ENCODE assay signal across 9 cellular contexts in the genomic region with DNA sequence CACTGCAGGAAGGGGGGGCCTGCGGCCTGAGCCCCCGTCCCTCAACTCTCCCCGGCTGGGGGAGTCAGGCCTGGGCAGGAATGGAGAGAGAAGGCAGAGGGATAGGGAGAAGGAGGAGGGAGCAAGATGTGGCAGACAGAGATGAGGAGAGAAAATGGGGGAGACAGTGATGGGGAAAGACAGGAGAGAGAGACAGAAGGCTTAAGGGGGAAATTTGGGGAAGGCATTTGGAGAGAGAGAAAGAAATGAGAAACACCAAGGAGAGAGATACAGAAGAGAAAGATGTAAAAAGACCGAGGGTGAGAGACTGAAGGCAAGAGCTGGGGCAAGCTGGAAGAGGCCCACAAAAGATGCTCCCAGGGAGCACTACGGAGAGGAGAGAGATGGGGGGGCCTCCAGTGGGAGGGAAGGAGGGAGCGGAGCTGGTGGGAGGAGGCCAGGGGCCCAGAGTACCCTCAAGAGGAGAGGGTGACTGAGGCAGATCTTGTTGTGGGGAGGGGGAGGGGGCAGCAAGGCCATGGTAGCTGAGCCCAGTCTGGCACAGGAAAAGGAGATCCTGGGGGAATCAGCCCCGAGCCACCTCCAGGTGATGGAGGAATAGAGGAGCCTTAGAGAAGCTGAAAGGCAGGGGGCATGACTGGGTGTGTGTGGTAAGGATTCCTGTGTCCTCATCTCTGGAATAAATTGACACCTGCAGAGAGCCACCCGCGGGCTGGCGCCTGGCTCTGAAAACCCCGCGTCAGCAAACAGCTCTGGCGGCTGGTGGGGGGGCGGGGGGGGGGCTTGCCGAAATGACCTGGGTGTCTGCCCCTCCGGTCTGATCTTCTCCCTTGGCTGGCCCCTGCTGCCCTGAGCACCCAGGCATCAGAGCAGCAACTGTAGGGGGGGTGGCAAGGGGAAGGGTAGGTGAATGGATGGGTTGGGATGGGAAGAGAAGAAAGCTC. TPM values are rescaled to one million over a fixed set of nuclear protein-coding genes. Genes with fewer than 3 reads are reported as not detected.
DNase-seq lines count a peak whose midpoint lies in the region; ATAC-seq and TF ChIP-seq lines count a peak whose summit lies in the region.
"Had no signal": no experiment of that assay in that cellular context is flagged by ENCODE, and none has a peak within 500 bp of the region (broad histone marks: within the 10 kb centered on the region; RNA-seq: fewer than 3 reads in every experiment).

No MANE protein-coding gene starts in this region.

- H3K27ac Mint-ChIP-seq in memory B cell (no peak overlapping the region), type B pancreatic cell (peak overlapping the region; percentile 37)

- H3K36me3 ChIP-seq in heart left ventricle (peaks cover 0 to 16% (median 0%) of the 10 kb centered on the region in 9 donors), ascending aorta (peaks cover 0 to 7% of the 10 kb centered on the region in 2 donors)
- H3K36me3 ChIP-seq: neutrophil had no signal

- DNase-seq in heart left ventricle, result no peak
- DNase-seq in Right ventricle myocardium inferior (ENCODE audit: missing footprints), result no peak
- DNase-seq in ascending aorta (ENCODE audit: low spot score in 2 of 2), result no peak
- DNase-seq in memory B cell (ENCODE audit: low spot score in 2 of 2), result no peak
- no peak for DNase-seq in type B pancreatic cell (ENCODE audit: extremely low spot score, unreplicated experiment)
- no peak for DNase-seq in effector CD4-positive, alpha-beta T cell
- DNase-seq in T-helper 9 cell, result no peak

- ATAC-seq in heart left ventricle, result no peak
- no peak for ATAC-seq in Right ventricle myocardium inferior
- no peak for ATAC-seq in memory B cell (ENCODE audit: low read depth)
- ATAC-seq in HG03354 (IDR thresholded peaks at IDR 0.05; ENCODE audit: poor library complexity, severe bottlenecking, unreplicated experiment), result no peak

- peaks cover 2% of the 10 kb centered on the region for H3K36me3 Mint-ChIP-seq in memory B cell
- peaks cover 12% of the 10 kb centered on the region for H3K36me3 Mint-ChIP-seq in type B pancreatic cell

- H3K9me3 ChIP-seq in heart left ventricle, result no peaks in the 10 kb centered on the region
- no peaks in the 10 kb centered on the region for H3K9me3 ChIP-seq in ascending aorta
- H3K9me3 ChIP-seq: neutrophil had no signal

- H3K4me1 ChIP-seq in heart left ventricle (peaks cover 5 to 34% (median 17%) of the 10 kb centered on the region in 12 donors), ascending aorta (peaks cover 0 to 22% of the 10 kb centered on the region in 2 donors)

- no peaks in the 10 kb centered on the region for H3K9me3 Mint-ChIP-seq in memory B cell
- H3K9me3 Mint-ChIP-seq in type B pancreatic cell, result no peaks in the 10 kb centered on the region

- TF ChIP-seq CTCF in heart left ventricle (IDR thresholded peaks at IDR 0.05) (no peak), ascending aorta (IDR thresholded peaks at IDR 0.05) (no peak), type B pancreatic cell (conservative IDR thresholded peaks at IDR 0.05) (no peak)

- H3K27me3 ChIP-seq in heart left ventricle, result peaks cover 0 to 5% (median 0%) of the 10 kb centered on the region in 9 donors
- no peaks in the 10 kb centered on the region for H3K27me3 ChIP-seq in ascending aorta

- peak overlapping the region in 9 of 12 donors; percentile 61 to 88 (median 72) for H3K4me3 ChIP-seq in heart left ventricle
- peak overlapping the region; percentile 67 to 85 for H3K4me3 ChIP-seq in ascending aorta

- H3K4me1 Mint-ChIP-seq in memory B cell (peaks cover 19% of the 10 kb centered on the region), type B pancreatic cell (ENCODE audit: unreplicated experiment) (peaks cover 10% of the 10 kb centered on the region)

- H3K27me3 Mint-ChIP-seq in memory B cell, result peaks cover 16% of the 10 kb centered on the region
- H3K27me3 Mint-ChIP-seq in type B pancreatic cell, result peaks cover 4% of the 10 kb centered on the region

- H3K4me3 Mint-ChIP-seq in memory B cell (peak overlapping the region; percentile 75), type B pancreatic cell (peak overlapping the region; percentile 87)

- no peak for TF ChIP-seq POLR2A in heart left ventricle (IDR thresholded peaks at IDR 0.05)

- H3K27ac ChIP-seq in heart left ventricle (peak overlapping the region in 8 of 12 donors; percentile 88 to 98 (median 92)), ascending aorta (peak overlapping the region; percentile 89 to 92)
- H3K27ac ChIP-seq: neutrophil had no signal

- WGBS in heart left ventricle, 4 donors, result 55 to 64% (median 58%) methylated on average over 14 to 16 of the region's 16 CpGs

- intact Hi-C loops in heart left ventricle (cut with DNase I) (loop anchor here in 2 of 10 donors (2.0 kb wide), 1 partner anchor 29 kb away; a partner anchor contains a TSS), Right ventricle myocardium inferior (cut with DNase I) (loop anchor here (2.0 kb wide), 2 partner anchors 29 to 79 kb away; a partner anchor contains a TSS), ascending aorta (cut with DNase I) (loop anchor here (2.0 to 10.0 kb wide), 2 partner anchors 155 to 279 kb away; a partner anchor contains a TSS)

RNA-seq across cellular contexts. Expression of a gene that starts 1.5 kb away (rescaled TPM):
- total RNA-seq in heart left ventricle (10 to 100 TPM in 2 of 9 donors, 1 to 10 TPM in 7; 4.6 to 12.9 (median 7.3) TPM), Right ventricle myocardium inferior (7.0 TPM), ascending aorta (34.3 TPM), type B pancreatic cell (ENCODE audit: low replicate concordance) (15.0 and 68.4 TPM in 2 replicates)
- 10 to 100 TPM in 1 of 2 donors, 1 to 10 TPM in 1; 3.5 to 11.1 TPM for polyA plus RNA-seq in heart left ventricle

RNA-seq across cellular contexts. Expression of a gene that starts 2.3 kb away (rescaled TPM):
- total RNA-seq in heart left ventricle, result 10 to 100 TPM; 51.9 to 78.7 (median 69.5) TPM
- 100 to 1,000 TPM in 1 of 2 donors, 10 to 100 TPM in 1; 74.4 to 195 TPM for polyA plus RNA-seq in heart left ventricle
- total RNA-seq in Right ventricle myocardium inferior, result 64.0 TPM
- 241 TPM for total RNA-seq in ascending aorta
- 89.8 and 90.3 TPM in 2 replicates for total RNA-seq in type B pancreatic cell (ENCODE audit: low replicate concordance)

RNA-seq across cellular contexts. Expression of a gene that starts 11.8 kb away (rescaled TPM):
- total RNA-seq in heart left ventricle, result 10 to 100 TPM; 14.3 to 29.5 (median 16.4) TPM
- 10 to 100 TPM; 21.2 to 28.3 TPM for polyA plus RNA-seq in heart left ventricle
- 18.4 TPM for total RNA-seq in Right ventricle myocardium inferior
- 297 TPM for total RNA-seq in ascending aorta
- 39.8 and 55.8 TPM in 2 replicates for total RNA-seq in type B pancreatic cell (ENCODE audit: low replicate concordance)

RNA-seq across cellular contexts. Expression of a gene that starts 14.0 kb away (rescaled TPM):
- total RNA-seq in heart left ventricle (not detected), Right ventricle myocardium inferior (not detected), ascending aorta (not detected), type B pancreatic cell (ENCODE audit: low replicate concordance) (0.31 TPM in 1 of 2 replicates, not detected in the other)
- not detected for polyA plus RNA-seq in heart left ventricle

RNA-seq across cellular contexts. Expression of a gene that starts 19.3 kb away (rescaled TPM):
- total RNA-seq in heart left ventricle (not detected), Right ventricle myocardium inferior (not detected), ascending aorta (not detected), type B pancreatic cell (ENCODE audit: low replicate concordance) (not detected in 2 replicates)
- not detected for polyA plus RNA-seq in heart left ventricle
